ENCODE assay signal across 25 cellular contexts in the genomic region with DNA sequence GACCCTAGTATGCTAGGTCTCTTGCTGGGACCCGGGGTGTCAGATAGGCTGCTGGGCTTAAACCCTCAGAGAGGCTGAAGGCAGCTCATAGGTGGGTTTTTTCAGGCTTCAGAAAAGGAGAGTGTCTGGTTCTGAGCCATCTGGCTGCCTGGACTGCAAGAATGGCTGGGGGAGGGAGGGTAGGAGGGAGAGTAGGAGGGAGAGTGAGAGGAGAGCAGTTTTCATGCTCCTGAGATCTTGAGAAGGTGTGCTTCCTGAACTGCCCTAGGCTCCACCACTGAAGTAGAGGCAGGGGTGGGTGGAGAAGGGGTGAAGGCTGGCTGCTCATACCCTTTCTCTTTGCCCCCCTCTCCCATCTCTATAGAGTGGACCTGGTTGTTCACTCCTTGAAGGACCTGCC.
"Had no signal": no experiment of that assay in that cellular context is flagged by ENCODE, and none has a peak within 500 bp of the region (broad histone marks: within the 10 kb centered on the region; RNA-seq: fewer than 3 reads in every experiment).

No MANE protein-coding gene starts in this region.

- H3K4me3 Mint-ChIP-seq: activated naive CD8-positive, alpha-beta T cell treated with anti-CD3 and anti-CD28 coated beads, Interleukin-2, amount 50 U/mL, for 24 hours; activated T-cell treated with anti-CD3 and anti-CD28 coated beads, Interleukin-2, amount 50 U/mL, for 72 hours; endodermal cell; memory B cell; T-helper 17 cell had no signal

- H3K27me3 ChIP-seq: cardiac muscle cell, esophagus squamous epithelium, gastrocnemius medialis, right atrium auricular region, spleen, upper lobe of left lung had no signal

- H3K36me3 ChIP-seq: thoracic aorta had no signal

- H3K27ac Mint-ChIP-seq: activated naive CD8-positive, alpha-beta T cell treated with anti-CD3 and anti-CD28 coated beads, Interleukin-2, amount 50 U/mL, for 24 hours; activated T-cell treated with anti-CD3 and anti-CD28 coated beads, Interleukin-2, amount 50 U/mL, for 72 hours; memory B cell had no signal

- H3K4me3 ChIP-seq: cardiac muscle cell, esophagus squamous epithelium, gastrocnemius medialis, psoas muscle, right atrium auricular region, thoracic aorta, upper lobe of left lung had no signal

- H3K27me3 Mint-ChIP-seq: activated naive CD8-positive, alpha-beta T cell treated with anti-CD3 and anti-CD28 coated beads, Interleukin-2, amount 50 U/mL, for 24 hours; memory B cell; T-helper 17 cell had no signal

- FAIRE-seq: islet of Langerhans had no signal

- H3K9me3 Mint-ChIP-seq: activated naive CD8-positive, alpha-beta T cell treated with anti-CD3 and anti-CD28 coated beads, Interleukin-2, amount 50 U/mL, for 24 hours; activated T-cell treated with anti-CD3 and anti-CD28 coated beads, Interleukin-2, amount 50 U/mL, for 72 hours; endodermal cell; memory B cell; nephron had no signal

- DNase-seq: activated CD4-positive, alpha-beta T cell treated with anti-CD3 and anti-CD28 coated beads for 1 hour; activated CD4-positive, alpha-beta T cell treated with anti-CD3 and anti-CD28 coated beads, Interleukin-2, amount 50 U/mL, for 1 hour; activated gamma-delta T cell; activated naive CD4-positive, alpha-beta T cell treated with anti-CD3 and anti-CD28 coated beads, Interleukin-2, amount 50 U/mL, for 16 hours; activated naive CD8-positive, alpha-beta T cell treated with anti-CD3 and anti-CD28 coated beads, Interleukin-2, amount 50 U/mL, for 24 hours; activated T-cell treated with anti-CD3 and anti-CD28 coated beads, Interleukin-2, amount 50 U/mL, for 72 hours; cortex of kidney; endodermal cell; esophagus squamous epithelium; gastrocnemius medialis; head of caudate nucleus; occipital lobe; psoas muscle; spleen; stimulated activated CD4-positive, alpha-beta T cell treated with anti-CD3 and anti-CD28 coated beads, Interleukin-4, amount 100 ng/mL, for 1 hour; stimulated activated naive CD4-positive, alpha-beta T cell treated with Interleukin-2 at 50 U/mL for 16 hours; SW 1271; T-helper 17 cell; upper lobe of left lung had no signal

- H3K36me3 Mint-ChIP-seq: memory B cell had no signal

- H3K27ac ChIP-seq: cardiac muscle cell, esophagus squamous epithelium, gastrocnemius medialis, psoas muscle, right atrium auricular region, thoracic aorta, upper lobe of left lung had no signal

- H3K9me3 ChIP-seq: esophagus squamous epithelium, gastrocnemius medialis, psoas muscle, right atrium auricular region, spleen, thoracic aorta, upper lobe of left lung had no signal

- ATAC-seq: activated naive CD8-positive, alpha-beta T cell treated with anti-CD3 and anti-CD28 coated beads, Interleukin-2, amount 50 U/mL, for 24 hours; activated T-cell treated with anti-CD3 and anti-CD28 coated beads, Interleukin-2, amount 50 U/mL, for 72 hours; gastrocnemius medialis; psoas muscle; T-helper 17 cell had no signal
